In the genomic region with DNA sequence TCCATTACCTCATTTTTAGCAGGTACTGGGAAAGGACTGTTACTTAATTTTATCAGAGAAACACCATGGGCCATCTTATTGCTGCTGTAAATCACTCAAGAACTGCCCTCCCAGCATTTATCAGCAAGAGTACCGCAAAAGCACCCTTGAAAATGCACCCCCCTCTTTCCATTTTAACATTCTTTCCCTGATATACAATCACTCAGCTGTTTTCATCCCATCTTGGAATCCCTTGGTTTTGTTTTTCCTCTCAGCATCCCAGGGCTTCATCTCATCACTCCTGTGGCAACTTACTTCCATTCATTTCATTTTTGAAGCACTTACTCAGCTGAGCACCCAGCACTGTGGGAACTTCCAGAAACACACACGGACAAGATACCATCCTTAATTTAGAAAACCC, we compare ENCODE assay signal across 1 cellular context.
A peak's percentile ranks its signal among the peaks of the same experiment; 100 is the strongest.
TF ChIP-seq lines count a peak whose summit lies in the region.

No MANE protein-coding gene starts in this region.

TF ChIP-seq in K562, 482 proteins besides CTCF, POLR2A, EP300 and RAD21 (continued from another document):
- TF ChIP-seq, protein P1, sequence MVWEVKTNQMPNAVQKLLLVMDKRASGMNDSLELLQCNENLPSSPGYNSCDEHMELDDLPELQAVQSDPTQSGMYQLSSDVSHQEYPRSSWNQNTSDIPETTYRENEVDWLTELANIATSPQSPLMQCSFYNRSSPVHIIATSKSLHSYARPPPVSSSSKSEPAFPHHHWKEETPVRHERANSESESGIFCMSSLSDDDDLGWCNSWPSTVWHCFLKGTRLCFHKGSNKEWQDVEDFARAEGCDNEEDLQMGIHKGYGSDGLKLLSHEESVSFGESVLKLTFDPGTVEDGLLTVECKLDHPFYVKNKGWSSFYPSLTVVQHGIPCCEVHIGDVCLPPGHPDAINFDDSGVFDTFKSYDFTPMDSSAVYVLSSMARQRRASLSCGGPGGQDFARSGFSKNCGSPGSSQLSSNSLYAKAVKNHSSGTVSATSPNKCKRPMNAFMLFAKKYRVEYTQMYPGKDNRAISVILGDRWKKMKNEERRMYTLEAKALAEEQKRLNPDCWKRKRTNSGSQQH (CRISPR knock-in tag; IDR thresholded peaks at IDR 0.05), result no peak
- TF ChIP-seq SAFB (IDR thresholded peaks at IDR 0.05; ENCODE audit: borderline replicate concordance, low read depth, low read length) (no peak), MEIS2 (IDR thresholded peaks at IDR 0.05; ENCODE audit: partially characterized antibody) (peak; percentile 89), RHOXF2B (CRISPR knock-in tag; conservative IDR thresholded peaks at IDR 0.05) (no peak), ZNF830 (CRISPR knock-in tag; IDR thresholded peaks at IDR 0.05) (no peak), GTF2E2 (tag; IDR thresholded peaks at IDR 0.05) (no peak), LARP7 (IDR thresholded peaks at IDR 0.05) (no peak), ZNF445 (CRISPR knock-in tag; IDR thresholded peaks at IDR 0.05; ENCODE audit: low read depth) (no peak), RREB1 (CRISPR knock-in tag; IDR thresholded peaks at IDR 0.05) (no peak), ETV1 (tag; conservative IDR thresholded peaks at IDR 0.05; ENCODE audit: low read depth) (no peak), ZBED1 (IDR thresholded peaks at IDR 0.05) (no peak), ZNF431 (CRISPR knock-in tag; IDR thresholded peaks at IDR 0.05) (no peak), HNRNPK (IDR thresholded peaks at IDR 0.05; ENCODE audit: low read depth, low read length, poor library complexity, severe bottlenecking) (no peak), ZNF707 (CRISPR knock-in tag; conservative IDR thresholded peaks at IDR 0.05) (no peak), GTF2F1 (IDR thresholded peaks at IDR 0.05; ENCODE audit: low read depth, low read length) (no peak), KDM4B (IDR thresholded peaks at IDR 0.05; ENCODE audit: borderline replicate concordance in 2 of 2, low read depth in 1 of 2) (no peak), ZNF77 (CRISPR knock-in tag; IDR thresholded peaks at IDR 0.05) (no peak), ZFP30 (CRISPR knock-in tag; IDR thresholded peaks at IDR 0.05; ENCODE audit: borderline replicate concordance) (no peak), ZNF3 (CRISPR knock-in tag; IDR thresholded peaks at IDR 0.05) (no peak), TCF3 (CRISPR knock-in tag; IDR thresholded peaks at IDR 0.05) (no peak), SMAD4 (CRISPR knock-in tag; conservative IDR thresholded peaks at IDR 0.05) (no peak), ATF6 (CRISPR knock-in tag; IDR thresholded peaks at IDR 0.05) (no peak), MAFG (tag; conservative IDR thresholded peaks at IDR 0.05) (no peak), GABPB1 (CRISPR knock-in tag; IDR thresholded peaks at IDR 0.05) (no peak), SMARCB1 (IDR thresholded peaks at IDR 0.05; ENCODE audit: insufficient read length, low read depth) (no peak), HNRNPH1 (optimal IDR thresholded peaks at IDR 0.05; ENCODE audit: low read depth, low read length) (no peak)
- TF ChIP-seq, protein P2, sequence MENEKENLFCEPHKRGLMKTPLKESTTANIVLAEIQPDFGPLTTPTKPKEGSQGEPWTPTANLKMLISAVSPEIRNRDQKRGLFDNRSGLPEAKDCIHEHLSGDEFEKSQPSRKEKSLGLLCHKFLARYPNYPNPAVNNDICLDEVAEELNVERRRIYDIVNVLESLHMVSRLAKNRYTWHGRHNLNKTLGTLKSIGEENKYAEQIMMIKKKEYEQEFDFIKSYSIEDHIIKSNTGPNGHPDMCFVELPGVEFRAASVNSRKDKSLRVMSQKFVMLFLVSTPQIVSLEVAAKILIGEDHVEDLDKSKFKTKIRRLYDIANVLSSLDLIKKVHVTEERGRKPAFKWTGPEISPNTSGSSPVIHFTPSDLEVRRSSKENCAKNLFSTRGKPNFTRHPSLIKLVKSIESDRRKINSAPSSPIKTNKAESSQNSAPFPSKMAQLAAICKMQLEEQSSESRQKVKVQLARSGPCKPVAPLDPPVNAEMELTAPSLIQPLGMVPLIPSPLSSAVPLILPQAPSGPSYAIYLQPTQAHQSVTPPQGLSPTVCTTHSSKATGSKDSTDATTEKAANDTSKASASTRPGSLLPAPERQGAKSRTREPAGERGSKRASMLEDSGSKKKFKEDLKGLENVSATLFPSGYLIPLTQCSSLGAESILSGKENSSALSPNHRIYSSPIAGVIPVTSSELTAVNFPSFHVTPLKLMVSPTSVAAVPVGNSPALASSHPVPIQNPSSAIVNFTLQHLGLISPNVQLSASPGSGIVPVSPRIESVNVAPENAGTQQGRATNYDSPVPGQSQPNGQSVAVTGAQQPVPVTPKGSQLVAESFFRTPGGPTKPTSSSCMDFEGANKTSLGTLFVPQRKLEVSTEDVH (IDR thresholded peaks at IDR 0.05; ENCODE audit: low read depth, partially characterized antibody), result no peak
- TF ChIP-seq, protein P3, sequence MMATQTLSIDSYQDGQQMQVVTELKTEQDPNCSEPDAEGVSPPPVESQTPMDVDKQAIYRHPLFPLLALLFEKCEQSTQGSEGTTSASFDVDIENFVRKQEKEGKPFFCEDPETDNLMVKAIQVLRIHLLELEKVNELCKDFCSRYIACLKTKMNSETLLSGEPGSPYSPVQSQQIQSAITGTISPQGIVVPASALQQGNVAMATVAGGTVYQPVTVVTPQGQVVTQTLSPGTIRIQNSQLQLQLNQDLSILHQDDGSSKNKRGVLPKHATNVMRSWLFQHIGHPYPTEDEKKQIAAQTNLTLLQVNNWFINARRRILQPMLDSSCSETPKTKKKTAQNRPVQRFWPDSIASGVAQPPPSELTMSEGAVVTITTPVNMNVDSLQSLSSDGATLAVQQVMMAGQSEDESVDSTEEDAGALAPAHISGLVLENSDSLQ (IDR thresholded peaks at IDR 0.05), result peak; percentile 48; the same call in 1 of the 2 replicates
- TF ChIP-seq, protein P4, sequence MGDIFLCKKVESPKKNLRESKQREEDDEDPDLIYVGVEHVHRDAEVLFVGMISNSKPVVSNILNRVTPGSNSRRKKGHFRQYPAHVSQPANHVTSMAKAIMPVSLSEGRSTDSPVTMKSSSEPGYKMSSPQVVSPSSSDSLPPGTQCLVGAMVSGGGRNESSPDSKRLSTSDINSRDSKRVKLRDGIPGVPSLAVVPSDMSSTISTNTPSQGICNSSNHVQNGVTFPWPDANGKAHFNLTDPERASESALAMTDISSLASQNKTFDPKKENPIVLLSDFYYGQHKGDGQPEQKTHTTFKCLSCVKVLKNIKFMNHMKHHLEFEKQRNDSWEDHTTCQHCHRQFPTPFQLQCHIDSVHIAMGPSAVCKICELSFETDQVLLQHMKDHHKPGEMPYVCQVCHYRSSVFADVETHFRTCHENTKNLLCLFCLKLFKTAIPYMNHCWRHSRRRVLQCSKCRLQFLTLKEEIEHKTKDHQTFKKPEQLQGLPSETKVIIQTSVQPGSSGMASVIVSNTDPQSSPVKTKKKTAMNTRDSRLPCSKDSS (IDR thresholded peaks at IDR 0.05; ENCODE audit: low read depth, partially characterized antibody), result no peak
- TF ChIP-seq, protein P5, sequence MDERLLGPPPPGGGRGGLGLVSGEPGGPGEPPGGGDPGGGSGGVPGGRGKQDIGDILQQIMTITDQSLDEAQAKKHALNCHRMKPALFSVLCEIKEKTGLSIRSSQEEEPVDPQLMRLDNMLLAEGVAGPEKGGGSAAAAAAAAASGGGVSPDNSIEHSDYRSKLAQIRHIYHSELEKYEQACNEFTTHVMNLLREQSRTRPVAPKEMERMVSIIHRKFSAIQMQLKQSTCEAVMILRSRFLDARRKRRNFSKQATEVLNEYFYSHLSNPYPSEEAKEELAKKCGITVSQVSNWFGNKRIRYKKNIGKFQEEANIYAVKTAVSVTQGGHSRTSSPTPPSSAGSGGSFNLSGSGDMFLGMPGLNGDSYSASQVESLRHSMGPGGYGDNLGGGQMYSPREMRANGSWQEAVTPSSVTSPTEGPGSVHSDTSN (CRISPR knock-in tag; IDR thresholded peaks at IDR 0.05; ENCODE audit: low read depth), result no peak
- TF ChIP-seq, protein P5 (tag; conservative IDR thresholded peaks at IDR 0.05; ENCODE audit: low read depth), result peak; percentile 82
- TF ChIP-seq, protein P6, sequence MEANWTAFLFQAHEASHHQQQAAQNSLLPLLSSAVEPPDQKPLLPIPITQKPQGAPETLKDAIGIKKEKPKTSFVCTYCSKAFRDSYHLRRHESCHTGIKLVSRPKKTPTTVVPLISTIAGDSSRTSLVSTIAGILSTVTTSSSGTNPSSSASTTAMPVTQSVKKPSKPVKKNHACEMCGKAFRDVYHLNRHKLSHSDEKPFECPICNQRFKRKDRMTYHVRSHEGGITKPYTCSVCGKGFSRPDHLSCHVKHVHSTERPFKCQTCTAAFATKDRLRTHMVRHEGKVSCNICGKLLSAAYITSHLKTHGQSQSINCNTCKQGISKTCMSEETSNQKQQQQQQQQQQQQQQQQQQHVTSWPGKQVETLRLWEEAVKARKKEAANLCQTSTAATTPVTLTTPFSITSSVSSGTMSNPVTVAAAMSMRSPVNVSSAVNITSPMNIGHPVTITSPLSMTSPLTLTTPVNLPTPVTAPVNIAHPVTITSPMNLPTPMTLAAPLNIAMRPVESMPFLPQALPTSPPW (CRISPR knock-in tag; IDR thresholded peaks at IDR 0.05), result peak; percentile 68
